ENCODE assay signal across 11 cellular contexts in the genomic region with DNA sequence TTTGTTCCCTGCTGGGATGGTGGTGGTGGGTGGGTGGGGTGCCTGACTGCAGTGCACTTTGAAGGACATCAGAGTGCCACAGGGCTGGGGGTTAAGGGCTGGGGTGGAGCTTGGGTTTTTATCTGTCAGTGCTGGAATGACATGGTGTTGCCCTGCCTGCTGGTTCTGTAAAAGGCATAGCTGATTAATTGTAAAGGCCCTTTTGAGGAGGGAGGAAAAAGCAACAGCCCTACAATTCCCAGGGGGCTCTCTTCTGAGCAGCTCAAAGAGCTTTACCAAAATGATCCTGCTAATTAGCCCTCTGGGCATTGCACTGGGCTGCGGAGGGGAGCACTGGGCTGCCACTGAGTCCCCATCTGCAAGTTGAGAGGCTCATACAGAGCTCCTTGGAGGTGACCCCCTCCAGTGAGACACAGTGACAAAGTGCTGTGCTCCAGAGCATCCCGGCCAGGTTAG. TPM values are rescaled to one million over a fixed set of nuclear protein-coding genes. Genes with fewer than 3 reads are reported as not detected.
DNase-seq lines count a peak whose midpoint lies in the region; ATAC-seq, FAIRE-seq and TF ChIP-seq lines count a peak whose summit lies in the region.
"Had no signal": no experiment of that assay in that cellular context is flagged by ENCODE, and none has a peak within 500 bp of the region (broad histone marks: within the 10 kb centered on the region; RNA-seq: fewer than 3 reads in every experiment).

No MANE protein-coding gene starts in this region.

- H3K9ac ChIP-seq in Loucy (ENCODE audit: low read depth, low read length, poor library complexity, severe bottlenecking) = peak overlapping the region; percentile 22

- TF ChIP-seq CTCF in Loucy (conservative IDR thresholded peaks at IDR 0.05; ENCODE audit: low read length) (no peak), RWPE2 (IDR thresholded peaks at IDR 0.05; ENCODE audit: poor library complexity, severe bottlenecking) (no peak), right atrium auricular region (IDR thresholded peaks at IDR 0.05) (no peak)

- no peaks in the 10 kb centered on the region for H3F3A ChIP-seq in Loucy (ENCODE audit: low read depth)

- H3K9me3 Mint-ChIP-seq in stimulated activated effector memory CD8-positive, alpha-beta T cell treated with anti-CD3 and anti-CD28 coated beads, Interleukin-12 subunit alpha, Interleukin-12 subunit beta, amount 100 ng/mL, for 72 hours = no peaks in the 10 kb centered on the region
- H3K9me3 Mint-ChIP-seq: stimulated activated naive B cell treated with anti-CD40 and anti-IgM and Interleukin-4, amounts not matched to agents 10 μg/mL and 1 μg/mL and 100 μg/mL, for 72 hours had no signal

- H3K27ac Mint-ChIP-seq in stimulated activated effector memory CD8-positive, alpha-beta T cell treated with anti-CD3 and anti-CD28 coated beads, Interleukin-12 subunit alpha, Interleukin-12 subunit beta, amount 100 ng/mL, for 72 hours = peak overlapping the region; percentile 92
- H3K27ac Mint-ChIP-seq: stimulated activated naive B cell treated with anti-CD40 and anti-IgM and Interleukin-4, amounts not matched to agents 10 μg/mL and 1 μg/mL and 100 μg/mL, for 72 hours had no signal

- no peaks in the 10 kb centered on the region for H3K27me3 ChIP-seq in Loucy (ENCODE audit: insufficient read depth, low read length, poor library complexity, severe bottlenecking)
- no peaks in the 10 kb centered on the region for H3K27me3 ChIP-seq in RWPE2 (ENCODE audit: insufficient read depth, poor library complexity, severe bottlenecking)
- H3K27me3 ChIP-seq in right atrium auricular region = no peaks in the 10 kb centered on the region

- H2AFZ ChIP-seq in Loucy (ENCODE audit: low read length) = no peak overlapping the region

- peaks cover 58% of the 10 kb centered on the region; the same call in 1 of the 2 replicates for H3K79me2 ChIP-seq in Loucy (ENCODE audit: insufficient read depth, low read length)

- H3K4me3 ChIP-seq in Loucy (ENCODE audit: low read length, poor library complexity, severe bottlenecking) (no peak overlapping the region), RWPE2 (ENCODE audit: severe bottlenecking) (no peak overlapping the region), right atrium auricular region (no peak overlapping the region)

- H3K4me2 ChIP-seq in Loucy (ENCODE audit: low read depth, low read length, poor library complexity, severe bottlenecking) = peak overlapping the region; percentile 20

- DNase-seq in RWPE2 (ENCODE audit: low spot score) (peak; percentile 39), right atrium auricular region (ENCODE audit: low spot score) (no peak), frontal cortex (ENCODE audit: low spot score in 2 of 2) (no peak)
- DNase-seq in stimulated activated effector memory CD8-positive, alpha-beta T cell treated with anti-CD3 and anti-CD28 coated beads, Interleukin-12 subunit alpha, Interleukin-12 subunit beta, amount 100 ng/mL, for 72 hours (ENCODE audit: low spot score in 2 of 2) = no peak
- no peak for DNase-seq in activated CD4-positive, alpha-beta T cell treated with anti-CD3 and anti-CD28 coated beads for 1 hour
- DNase-seq: activated naive CD4-positive, alpha-beta T cell; EL; stimulated activated naive B cell treated with anti-CD40 and anti-IgM and Interleukin-4, amounts not matched to agents 10 μg/mL and 1 μg/mL and 100 μg/mL, for 72 hours had no signal

- no peak for FAIRE-seq in frontal cortex (lab: Jason Lieb, UNC)

- peaks cover 8% of the 10 kb centered on the region for H4K20me1 ChIP-seq in Loucy (ENCODE audit: insufficient read depth, low read length, poor library complexity, severe bottlenecking)

- H3K4me1 Mint-ChIP-seq in stimulated activated effector memory CD8-positive, alpha-beta T cell treated with anti-CD3 and anti-CD28 coated beads, Interleukin-12 subunit alpha, Interleukin-12 subunit beta, amount 100 ng/mL, for 72 hours = peaks cover 95% of the 10 kb centered on the region
- H3K4me1 Mint-ChIP-seq: stimulated activated naive B cell treated with anti-CD40 and anti-IgM and Interleukin-4, amounts not matched to agents 10 μg/mL and 1 μg/mL and 100 μg/mL, for 72 hours had no signal

- H3K27ac ChIP-seq in RWPE2 (ENCODE audit: poor library complexity, severe bottlenecking) = peak overlapping the region; percentile 93
- peak overlapping the region; percentile 65 to 86 for H3K27ac ChIP-seq in right atrium auricular region
- H3K27ac ChIP-seq: VCaP had no signal

- ATAC-seq in RWPE2 (ENCODE audit: low read depth) (no peak), HG03342 (IDR thresholded peaks at IDR 0.05; ENCODE audit: unreplicated experiment) (no peak)
- ATAC-seq in stimulated activated effector memory CD8-positive, alpha-beta T cell treated with anti-CD3 and anti-CD28 coated beads, Interleukin-12 subunit alpha, Interleukin-12 subunit beta, amount 100 ng/mL, for 72 hours = no peak
- ATAC-seq: stimulated activated naive B cell treated with anti-CD40 and anti-IgM and Interleukin-4, amounts not matched to agents 10 μg/mL and 1 μg/mL and 100 μg/mL, for 72 hours had no signal

- H3K36me3 Mint-ChIP-seq in stimulated activated effector memory CD8-positive, alpha-beta T cell treated with anti-CD3 and anti-CD28 coated beads, Interleukin-12 subunit alpha, Interleukin-12 subunit beta, amount 100 ng/mL, for 72 hours = peaks cover 7% of the 10 kb centered on the region
- H3K36me3 Mint-ChIP-seq: stimulated activated naive B cell treated with anti-CD40 and anti-IgM and Interleukin-4, amounts not matched to agents 10 μg/mL and 1 μg/mL and 100 μg/mL, for 72 hours had no signal

- no peaks in the 10 kb centered on the region for H3K9me2 ChIP-seq in Loucy (replicated peaks; ENCODE audit: low read depth, low read length)

- H3K9me3 ChIP-seq in Loucy (ENCODE audit: insufficient read depth, low read depth, low read length) (no peaks in the 10 kb centered on the region), RWPE2 (ENCODE audit: severe bottlenecking) (no peaks in the 10 kb centered on the region), right atrium auricular region (no peaks in the 10 kb centered on the region)

- H3K4me3 Mint-ChIP-seq in stimulated activated effector memory CD8-positive, alpha-beta T cell treated with anti-CD3 and anti-CD28 coated beads, Interleukin-12 subunit alpha, Interleukin-12 subunit beta, amount 100 ng/mL, for 72 hours = no peak overlapping the region
- H3K4me3 Mint-ChIP-seq: stimulated activated naive B cell treated with anti-CD40 and anti-IgM and Interleukin-4, amounts not matched to agents 10 μg/mL and 1 μg/mL and 100 μg/mL, for 72 hours had no signal

- H3K36me3 ChIP-seq in Loucy (ENCODE audit: insufficient read depth, low read length) (peaks cover 30% of the 10 kb centered on the region; the same call in 1 of the 2 replicates), RWPE2 (ENCODE audit: low read depth) (peaks cover 53% of the 10 kb centered on the region), right atrium auricular region (peaks cover 25% of the 10 kb centered on the region)

- peaks cover 41% of the 10 kb centered on the region for H3K4me1 ChIP-seq in Loucy (ENCODE audit: insufficient read depth, low read length, poor library complexity, severe bottlenecking)
- peaks cover 66% of the 10 kb centered on the region for H3K4me1 ChIP-seq in RWPE2 (ENCODE audit: insufficient read depth, poor library complexity, severe bottlenecking)
- peaks cover 0 to 88% of the 10 kb centered on the region in 2 donors for H3K4me1 ChIP-seq in right atrium auricular region

RNA-seq across cellular contexts. Expression of a gene that starts 21.2 kb away (rescaled TPM):
- 10 to 100 TPM; 26.1 to 28.1 TPM for total RNA-seq in right atrium auricular region
- total RNA-seq in frontal cortex = 7.3 TPM
